36 cellular contexts compared by ENCODE assay signal in genomic region chr4:5081441-5081999, GRCh38. TPM values are rescaled to one million over a fixed set of nuclear protein-coding genes. Genes with fewer than 3 reads are reported as not detected.
"Had no signal": no experiment of that assay in that cellular context is flagged by ENCODE, and none has a peak within 500 bp of the region (broad histone marks: within the 10 kb centered on the region; RNA-seq: fewer than 3 reads in every experiment).

No MANE protein-coding gene starts in this region.

- H3K36me3 ChIP-seq: adrenal gland, cardiac muscle cell had no signal

- FAIRE-seq: bronchial epithelial cell, TTC549 had no signal

- H3K4me1 Mint-ChIP-seq: activated CD4-positive, alpha-beta memory T cell treated with anti-CD3 and anti-CD28 coated beads, Interleukin-2, amount 10 ng/mL, durations not matched to agents 7 days and 5 days; activated CD4-positive, alpha-beta T cell treated with anti-CD3 and anti-CD28 coated beads, Interleukin-2, amount 10 ng/mL, durations not matched to agents 7 days and 5 days; activated CD8-positive, alpha-beta memory T cell treated with anti-CD3 and anti-CD28 coated beads, Interleukin-2, amount 10 ng/mL, durations not matched to agents 7 days and 5 days; activated naive CD8-positive, alpha-beta T cell treated with anti-CD3 and anti-CD28 coated beads for 36 hours; brain; central memory CD8-positive, alpha-beta T cell had no signal

- ATAC-seq: activated CD4-positive, CD25-positive, alpha-beta regulatory T cell treated with anti-CD3 and anti-CD28 coated beads, Interleukin-2, amount 50 U/mL, for 24 hours; activated CD8-positive, alpha-beta memory T cell treated with anti-CD3 and anti-CD28 coated beads, Interleukin-2, amount 10 ng/mL, durations not matched to agents 7 days and 5 days; activated CD8-positive, alpha-beta T cell treated with anti-CD3 and anti-CD28 coated beads, Interleukin-2, amount 10 ng/mL, durations not matched to agents 7 days and 5 days; activated naive CD4-positive, alpha-beta T cell treated with anti-CD3 and anti-CD28 coated beads, Interleukin-2, amount 50 U/mL, for 72 hours; activated T-cell treated with anti-CD3 and anti-CD28 coated beads, Interleukin-2, amount 50 U/mL, for 4 hours had no signal

- H3K27ac ChIP-seq: adrenal gland, cardiac muscle cell, VCaP had no signal

- H3K4me1 ChIP-seq: adrenal gland had no signal

- H3K4me3 Mint-ChIP-seq: activated CD4-positive, alpha-beta memory T cell treated with anti-CD3 and anti-CD28 coated beads, Interleukin-2, amount 10 ng/mL, durations not matched to agents 7 days and 5 days; activated CD4-positive, alpha-beta T cell treated with anti-CD3 and anti-CD28 coated beads, Interleukin-2, amount 10 ng/mL, durations not matched to agents 7 days and 5 days; activated CD8-positive, alpha-beta memory T cell treated with anti-CD3 and anti-CD28 coated beads, Interleukin-2, amount 10 ng/mL, durations not matched to agents 7 days and 5 days; activated CD8-positive, alpha-beta T cell treated with anti-CD3 and anti-CD28 coated beads, Interleukin-2, amount 10 ng/mL, durations not matched to agents 7 days and 5 days; activated naive CD4-positive, alpha-beta T cell treated with anti-CD3 and anti-CD28 coated beads for 36 hours; activated naive CD8-positive, alpha-beta T cell treated with anti-CD3 and anti-CD28 coated beads for 36 hours; activated T-cell treated with anti-CD3 and anti-CD28 coated beads, Interleukin-2, amount 50 U/mL, for 4 hours; brain; central memory CD8-positive, alpha-beta T cell; T-helper 1 cell treated with Interleukin-12 subunit alpha and Interleukin-12 subunit beta and Interleukin-4 antibody, amounts not matched to agents 30 μg/mL and 1 μg/mL, for 36 hours; T-helper 2 cell treated with Interferon-gamma antibody and Interleukin-4, amounts not matched to agents 5 μg/mL and 100 μg/mL, for 36 hours had no signal

- H3K27me3 Mint-ChIP-seq: activated CD4-positive, alpha-beta memory T cell treated with anti-CD3 and anti-CD28 coated beads, Interleukin-2, amount 10 ng/mL, durations not matched to agents 7 days and 5 days; activated CD4-positive, alpha-beta T cell treated with anti-CD3 and anti-CD28 coated beads, Interleukin-2, amount 10 ng/mL, durations not matched to agents 7 days and 5 days; activated CD8-positive, alpha-beta memory T cell treated with anti-CD3 and anti-CD28 coated beads, Interleukin-2, amount 10 ng/mL, durations not matched to agents 7 days and 5 days had no signal

- H3K27ac Mint-ChIP-seq: activated CD4-positive, alpha-beta memory T cell treated with anti-CD3 and anti-CD28 coated beads, Interleukin-2, amount 10 ng/mL, durations not matched to agents 7 days and 5 days; activated CD4-positive, alpha-beta T cell treated with anti-CD3 and anti-CD28 coated beads, Interleukin-2, amount 10 ng/mL, durations not matched to agents 7 days and 5 days; activated CD8-positive, alpha-beta memory T cell treated with anti-CD3 and anti-CD28 coated beads, Interleukin-2, amount 10 ng/mL, durations not matched to agents 7 days and 5 days; activated CD8-positive, alpha-beta T cell treated with anti-CD3 and anti-CD28 coated beads, Interleukin-2, amount 10 ng/mL, durations not matched to agents 7 days and 5 days; activated naive CD4-positive, alpha-beta T cell treated with anti-CD3 and anti-CD28 coated beads for 36 hours; activated naive CD4-positive, alpha-beta T cell treated with anti-CD3 and anti-CD28 coated beads, Interleukin-2, amount 50 U/mL, for 72 hours; activated naive CD8-positive, alpha-beta T cell treated with anti-CD3 and anti-CD28 coated beads for 36 hours; brain; T-helper 1 cell treated with Interleukin-12 subunit alpha and Interleukin-12 subunit beta and Interleukin-4 antibody, amounts not matched to agents 30 μg/mL and 1 μg/mL, for 36 hours; T-helper 2 cell treated with Interferon-gamma antibody and Interleukin-4, amounts not matched to agents 5 μg/mL and 100 μg/mL, for 36 hours had no signal

- H3K36me3 Mint-ChIP-seq: activated CD8-positive, alpha-beta memory T cell treated with anti-CD3 and anti-CD28 coated beads, Interleukin-2, amount 10 ng/mL, durations not matched to agents 7 days and 5 days; brain had no signal

- H3K4me3 ChIP-seq: adrenal gland, cardiac muscle cell had no signal

- DNase-seq: activated CD4-positive, alpha-beta memory T cell treated with anti-CD3 and anti-CD28 coated beads, Interleukin-2, amount 10 ng/mL, durations not matched to agents 7 days and 5 days; activated CD4-positive, alpha-beta T cell treated with anti-CD3 and anti-CD28 coated beads for 1 hour; activated CD4-positive, alpha-beta T cell treated with anti-CD3 and anti-CD28 coated beads for 4 hours; activated CD4-positive, alpha-beta T cell treated with anti-CD3 and anti-CD28 coated beads, Interleukin-2, amount 10 ng/mL, durations not matched to agents 7 days and 5 days; activated CD4-positive, alpha-beta T cell treated with anti-CD3 and anti-CD28 coated beads, Interleukin-2, amount 50 U/mL, for 48 hours; activated CD4-positive, CD25-positive, alpha-beta regulatory T cell; activated CD8-positive, alpha-beta memory T cell treated with anti-CD3 and anti-CD28 coated beads for 24 hours; activated CD8-positive, alpha-beta memory T cell treated with anti-CD3 and anti-CD28 coated beads, Interleukin-2, amount 10 ng/mL, durations not matched to agents 7 days and 5 days; activated CD8-positive, alpha-beta memory T cell treated with anti-CD3 and anti-CD28 coated beads, Interleukin-2, amount 50 U/mL, for 48 hours; activated CD8-positive, alpha-beta T cell treated with anti-CD3 and anti-CD28 coated beads, Interleukin-2, amount 10 ng/mL, durations not matched to agents 7 days and 5 days; activated effector memory CD4-positive, alpha-beta T cell treated with anti-CD3 and anti-CD28 coated beads, Interleukin-2, amount 50 U/mL, for 16 hours; activated gamma-delta T cell treated with Interleukin-2 at 50 U/mL for 16 hours; activated naive CD4-positive, alpha-beta T cell; activated naive CD4-positive, alpha-beta T cell treated with anti-CD3 and anti-CD28 coated beads for 36 hours; activated naive CD4-positive, alpha-beta T cell treated with anti-CD3 and anti-CD28 coated beads, Interleukin-2, amount 50 U/mL, for 16 hours; activated naive CD8-positive, alpha-beta T cell treated with anti-CD3 and anti-CD28 coated beads for 36 hours; activated T-cell treated with anti-CD3 and anti-CD28 coated beads, Interleukin-2, amount 50 U/mL, for 4 hours; adrenal gland; amniotic stem cell; aorta; caudate nucleus; cerebellar nuclear complex; SW 1271; T-helper 1 cell; T-helper 2 cell; T-helper 9 cell had no signal

- H3K27me3 ChIP-seq: adrenal gland, cardiac muscle cell had no signal

RNA-seq across cellular contexts. Expression of gene STK32B, which starts 30.2 kb away (rescaled TPM):
- total RNA-seq: activated CD4-positive, alpha-beta memory T cell treated with anti-CD3 and anti-CD28 coated beads, Interleukin-2, amount 10 ng/mL, durations not matched to agents 7 days and 5 days; activated CD4-positive, alpha-beta T cell treated with anti-CD3 and anti-CD28 coated beads, Interleukin-2, amount 10 ng/mL, durations not matched to agents 7 days and 5 days; activated CD8-positive, alpha-beta memory T cell treated with anti-CD3 and anti-CD28 coated beads, Interleukin-2, amount 10 ng/mL, durations not matched to agents 7 days and 5 days; activated CD8-positive, alpha-beta T cell treated with anti-CD3 and anti-CD28 coated beads, Interleukin-2, amount 10 ng/mL, durations not matched to agents 7 days and 5 days; activated naive CD4-positive, alpha-beta T cell treated with anti-CD3 and anti-CD28 coated beads for 36 hours; activated naive CD4-positive, alpha-beta T cell treated with anti-CD3 and anti-CD28 coated beads, Interleukin-2, amount 50 U/mL, for 72 hours; activated naive CD8-positive, alpha-beta T cell treated with anti-CD3 and anti-CD28 coated beads for 36 hours; activated T-cell treated with anti-CD3 and anti-CD28 coated beads, Interleukin-2, amount 50 U/mL, for 4 hours; cardiac muscle cell had no signal
- polyA plus RNA-seq: cardiac muscle cell had no signal
